ENCODE assay signal across 12 cellular contexts in the genomic region with DNA sequence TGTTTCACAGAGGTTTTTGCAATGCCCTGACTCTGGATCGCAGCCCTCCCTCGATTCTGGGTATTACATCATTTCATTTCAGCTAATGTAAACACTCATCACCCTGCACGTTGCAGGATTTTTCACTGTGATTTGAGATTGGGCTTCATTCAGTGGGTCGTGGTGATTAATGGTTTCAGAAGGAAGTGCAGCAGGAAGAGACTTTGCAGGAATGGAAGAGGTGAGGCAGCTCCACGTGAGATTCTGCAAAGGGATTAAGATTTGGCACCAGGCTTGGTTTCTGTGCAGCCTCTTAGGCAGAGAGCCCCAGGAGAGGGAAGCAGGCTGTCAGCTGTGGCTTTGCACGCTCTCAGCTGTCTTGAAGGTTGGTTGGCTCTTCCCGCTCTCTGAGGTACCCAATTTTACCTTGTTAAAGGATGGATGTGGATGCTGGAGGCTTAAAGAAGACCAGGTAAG.
DNase-seq lines count a peak whose midpoint lies in the region; ATAC-seq and TF ChIP-seq lines count a peak whose summit lies in the region.
"Had no signal": no experiment of that assay in that cellular context is flagged by ENCODE, and none has a peak within 500 bp of the region (broad histone marks: within the 10 kb centered on the region; RNA-seq: fewer than 3 reads in every experiment).

No MANE protein-coding gene starts in this region.

- TF ChIP-seq CTCF in esophagus muscularis mucosa (IDR thresholded peaks at IDR 0.05), result no peak
- no peak for TF ChIP-seq CTCF in parathyroid adenoma (IDR thresholded peaks at IDR 0.05)

- no peak overlapping the region for H3K4me2 ChIP-seq in parathyroid adenoma (ENCODE audit: low read length)
- H3K4me2 ChIP-seq in neuronal stem cell (ENCODE audit: insufficient read depth, low read length, poor library complexity, severe bottlenecking), result no peak overlapping the region

- no peak overlapping the region for H3K18ac ChIP-seq in neuronal stem cell (ENCODE audit: low read length)

- WGBS in esophagus muscularis mucosa, result 15% methylated on average over 7 of the region's 7 CpGs
- WGBS in neuronal stem cell (ENCODE audit: extremely low coverage in 2 of 2, insufficient read length in 2 of 2, insufficient replicate concordance in 1 of 2), 2 donors, result no CpG with 5 or more reads among the region's 7 CpGs

- no peaks in the 10 kb centered on the region for H3K79me1 ChIP-seq in neuronal stem cell (ENCODE audit: low read depth, low read length)

- no peaks in the 10 kb centered on the region for H3K79me2 ChIP-seq in parathyroid adenoma

- H3K27ac ChIP-seq in esophagus muscularis mucosa (replicated peaks in 1 of 4) (peak overlapping the region; percentile 17 to 33 (median 28)), parathyroid adenoma (no peak overlapping the region), neuronal stem cell (replicated peaks; ENCODE audit: low read length) (no peak overlapping the region)

- H3K9me3 ChIP-seq in esophagus muscularis mucosa (no peaks in the 10 kb centered on the region), parathyroid adenoma (ENCODE audit: control insufficient read depth, low read length) (no peaks in the 10 kb centered on the region), neuronal stem cell (replicated peaks in 1 of 2; ENCODE audit: control insufficient read depth in 2 of 2, insufficient read depth in 1 of 2, low read depth in 1 of 2, low read length in 2 of 2) (no peaks in the 10 kb centered on the region)
- H3K9me3 ChIP-seq: uterus had no signal

- H3K27me3 ChIP-seq in esophagus muscularis mucosa, result no peaks in the 10 kb centered on the region
- no peaks in the 10 kb centered on the region for H3K27me3 ChIP-seq in parathyroid adenoma (ENCODE audit: control insufficient read depth, insufficient read depth, low read length)
- H3K27me3 ChIP-seq in neuronal stem cell (ENCODE audit: control insufficient read depth in 3 of 3, insufficient read depth in 3 of 3, low read depth in 1 of 3, low read length in 3 of 3), result peaks cover 0 to 4% (median 0%) of the 10 kb centered on the region in 3 experiments
- H3K27me3 ChIP-seq: uterus had no signal

- H3K14ac ChIP-seq in neuronal stem cell (ENCODE audit: low read length), result no peak overlapping the region

- no peak overlapping the region for H2AK5ac ChIP-seq in neuronal stem cell (ENCODE audit: low read depth, low read length)

- no peak overlapping the region for H3K4ac ChIP-seq in neuronal stem cell (ENCODE audit: low read length)

- H4K91ac ChIP-seq in neuronal stem cell (ENCODE audit: low read depth, low read length, poor library complexity), result no peak overlapping the region

- DNase-seq in Daoy (ENCODE audit: low read depth) (peak; percentile 15), NCI-H82 treated with DMSO at 0.1 percent for 48 hours (lab: John Stamatoyannopoulos, UW; ENCODE audit: unreplicated experiment) (peak; percentile 29), esophagus muscularis mucosa (ENCODE audit: extremely low spot score) (peak; percentile 88), retina (no peak), neuronal stem cell (ENCODE audit: low spot score) (no peak), posterior cingulate gyrus (no peak)
- DNase-seq in stimulated activated naive CD8-positive, alpha-beta T cell treated with anti-CD3 and anti-CD28 coated beads, Interleukin-15, Interleukin-2, amounts not matched to agents 100 U/mL and 50 U/mL, for 24 hours, result no peak
- DNase-seq: activated CD4-positive, alpha-beta T cell treated with anti-CD3 and anti-CD28 coated beads for 48 hours; Calu3; H9; uterus had no signal

- TF ChIP-seq EP300 in esophagus muscularis mucosa (IDR thresholded peaks at IDR 0.05), result no peak

- H3K36me3 ChIP-seq in esophagus muscularis mucosa (no peaks in the 10 kb centered on the region), parathyroid adenoma (ENCODE audit: control insufficient read depth, insufficient read depth, low read length) (no peaks in the 10 kb centered on the region), neuronal stem cell (replicated peaks in 1 of 2; ENCODE audit: control insufficient read depth in 2 of 2, insufficient read depth in 2 of 2, low read length in 2 of 2) (no peaks in the 10 kb centered on the region)
- H3K36me3 ChIP-seq: uterus had no signal

- H4K8ac ChIP-seq in neuronal stem cell (ENCODE audit: low read depth, low read length), result no peak overlapping the region

- no peak for ATAC-seq in stimulated activated naive CD8-positive, alpha-beta T cell treated with anti-CD3 and anti-CD28 coated beads, Interleukin-15, Interleukin-2, amounts not matched to agents 100 U/mL and 50 U/mL, for 24 hours

- H3K9ac ChIP-seq in parathyroid adenoma, result no peak overlapping the region
- no peak overlapping the region for H3K9ac ChIP-seq in neuronal stem cell (ENCODE audit: low read depth, low read length, poor library complexity)

- no peak for TF ChIP-seq POLR2A in esophagus muscularis mucosa (IDR thresholded peaks at IDR 0.05; ENCODE audit: low read depth)

- intact Hi-C loops in esophagus muscularis mucosa (cut with DNase I) (loop anchor here (10.0 kb wide), 1 partner anchor 106 kb away; no protein-coding TSS in a partner anchor), posterior cingulate gyrus (cut with DNase I) (no loop called here)

- H2AFZ ChIP-seq in parathyroid adenoma (peak overlapping the region; percentile 39), neuronal stem cell (ENCODE audit: low read length) (no peak overlapping the region)

- peak overlapping the region; percentile 30 to 43 (median 38) for H3K4me3 ChIP-seq in esophagus muscularis mucosa
- no peak overlapping the region for H3K4me3 ChIP-seq in parathyroid adenoma (ENCODE audit: low read depth, low read length)
- H3K4me3 ChIP-seq in neuronal stem cell (ENCODE audit: low read length in 2 of 2), result no peak overlapping the region

- no peak overlapping the region for H3K23ac ChIP-seq in neuronal stem cell (ENCODE audit: low read depth, low read length, poor library complexity)

- H2BK12ac ChIP-seq in neuronal stem cell (ENCODE audit: low read length), result no peak overlapping the region

- no peak overlapping the region for H2BK5ac ChIP-seq in neuronal stem cell (ENCODE audit: low read length)

- no peak overlapping the region for H2BK120ac ChIP-seq in neuronal stem cell (ENCODE audit: low read depth, low read length)

- H3K4me1 ChIP-seq in esophagus muscularis mucosa, result peaks cover 24 to 89% (median 85%) of the 10 kb centered on the region in 4 donors
- H3K4me1 ChIP-seq in parathyroid adenoma, result no peaks in the 10 kb centered on the region
- peaks cover 0 to 2% of the 10 kb centered on the region in 2 donors for H3K4me1 ChIP-seq in neuronal stem cell (ENCODE audit: control insufficient read depth in 2 of 2, insufficient read depth in 1 of 2, low read depth in 1 of 2, low read length in 2 of 2)
- H3K4me1 ChIP-seq: uterus had no signal

- H2BK15ac ChIP-seq in neuronal stem cell (ENCODE audit: low read length), result no peak overlapping the region

Comparison
In these comparisons a context has a peak if more than half of its experiments do, and no peak if none do; other contexts are left out.
1. DNase-seq: peak in Daoy (single experiment), NCI-H82 treated with DMSO at 0.1 percent for 48 hours (single experiment) and esophagus muscularis mucosa (single experiment); none in retina (single experiment), neuronal stem cell (single experiment), posterior cingulate gyrus (0 of 10) and stimulated activated naive CD8-positive, alpha-beta T cell treated with anti-CD3 and anti-CD28 coated beads, Interleukin-15, Interleukin-2, amounts not matched to agents 100 U/mL and 50 U/mL, for 24 hours (single experiment).
2. H3K27ac ChIP-seq: peak in esophagus muscularis mucosa (4 of 4); none in parathyroid adenoma (single experiment) and neuronal stem cell (single experiment).
3. H3K4me3 ChIP-seq: peak in esophagus muscularis mucosa (4 of 4); none in parathyroid adenoma (single experiment) and neuronal stem cell (0 of 2).